10 cellular contexts compared by ENCODE assay signal in the genomic region with DNA sequence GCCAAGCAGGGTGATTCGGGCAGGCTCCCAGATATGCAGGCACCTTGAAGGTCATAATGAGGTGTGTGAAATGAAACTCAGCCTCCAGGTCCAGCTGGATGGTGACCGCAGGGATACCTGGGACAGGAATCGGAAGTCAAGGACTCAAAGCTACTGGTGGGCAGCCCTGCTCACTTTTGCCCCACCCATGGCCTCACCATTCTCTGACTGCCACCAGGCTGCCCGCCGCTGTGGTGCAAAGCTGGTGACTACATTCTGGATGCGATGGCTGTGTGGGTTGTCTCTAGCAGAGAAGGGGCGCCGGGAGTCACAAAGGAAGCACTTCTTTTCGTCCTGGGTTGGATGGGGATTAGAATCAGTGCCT. TPM values are rescaled to one million over a fixed set of nuclear protein-coding genes. Genes with fewer than 3 reads are reported as not detected.
DNase-seq lines count a peak whose midpoint lies in the region; ATAC-seq and TF ChIP-seq lines count a peak whose summit lies in the region.
"Had no signal": no experiment of that assay in that cellular context is flagged by ENCODE, and none has a peak within 500 bp of the region (broad histone marks: within the 10 kb centered on the region; RNA-seq: fewer than 3 reads in every experiment).

No MANE protein-coding gene starts in this region.

- ATAC-seq in HG03571 (IDR thresholded peaks at IDR 0.05; ENCODE audit: unreplicated experiment) = no peak

- peak overlapping the region; percentile 2 for H2AFZ ChIP-seq in mesenchymal stem cell (ENCODE audit: low read depth, low read length)

- H3K4me3 ChIP-seq in NT2/D1 (ENCODE audit: insufficient read length, low read depth) (peak overlapping the region; percentile 75), ectodermal cell (ENCODE audit: insufficient read depth, low read depth, low read length) (peak overlapping the region; percentile 64), mesenchymal stem cell (ENCODE audit: insufficient read depth in 1 of 2, low read depth in 1 of 2, low read length in 2 of 2) (peak overlapping the region; percentile 73 to 92), tibial artery (peak overlapping the region; percentile 72 to 78)

- H3K27ac ChIP-seq in ectodermal cell (ENCODE audit: insufficient read depth, low read depth, low read length, poor library complexity, severe bottlenecking) (no peak overlapping the region), mesenchymal stem cell (ENCODE audit: low read length, poor library complexity, severe bottlenecking) (peak overlapping the region; percentile 91), tibial artery (peak overlapping the region; percentile 92 to 93)

- H2BK5ac ChIP-seq in mesenchymal stem cell (ENCODE audit: low read depth, low read length, poor library complexity, severe bottlenecking) = no peak overlapping the region

- peak overlapping the region; percentile 64 for H3K4me2 ChIP-seq in mesenchymal stem cell (ENCODE audit: low read length, poor library complexity, severe bottlenecking)

- no peak for TF ChIP-seq CTCF in tibial artery (IDR thresholded peaks at IDR 0.05)

- peak overlapping the region in 1 of 2 experiments; percentile 70 for H2BK12ac ChIP-seq in mesenchymal stem cell (ENCODE audit: low read length in 2 of 2)

- intact Hi-C loops in tibial artery (cut with DNase I; ENCODE audit: low total_unique reads) = loop anchor here (5.0 kb wide), 1 partner anchor 35 kb away; no protein-coding TSS in a partner anchor

- H3K36me3 ChIP-seq in NT2/D1 (ENCODE audit: insufficient read depth, insufficient read length, low read length) (peaks cover 46% of the 10 kb centered on the region), ectodermal cell (ENCODE audit: control insufficient read depth, insufficient read depth, low read length) (no peaks in the 10 kb centered on the region), mesenchymal stem cell (ENCODE audit: control insufficient read depth in 1 of 2, insufficient read depth in 2 of 2, low read depth in 1 of 2, low read length in 2 of 2) (peaks cover 41% of the 10 kb centered on the region in 2 experiments), tibial artery (peaks cover 33 to 47% (median 35%) of the 10 kb centered on the region in 3 donors)

- no peak overlapping the region for H2BK15ac ChIP-seq in mesenchymal stem cell (ENCODE audit: low read depth, poor library complexity, severe bottlenecking)

- H3K14ac ChIP-seq in mesenchymal stem cell (ENCODE audit: low read length in 2 of 2) = peak overlapping the region in 1 of 2 experiments; percentile 99

- H3K9me3 ChIP-seq in NT2/D1 (ENCODE audit: insufficient read depth, low read length) (no peaks in the 10 kb centered on the region), ectodermal cell (ENCODE audit: control insufficient read depth, low read length) (no peaks in the 10 kb centered on the region), mesenchymal stem cell (ENCODE audit: control insufficient read depth, low read length) (no peaks in the 10 kb centered on the region), tibial artery (no peaks in the 10 kb centered on the region)

- H3K4me1 ChIP-seq in NT2/D1 (ENCODE audit: insufficient read depth, insufficient read length) = peaks cover 19% of the 10 kb centered on the region
- peaks cover 4% of the 10 kb centered on the region for H3K4me1 ChIP-seq in ectodermal cell (ENCODE audit: control insufficient read depth, insufficient read depth, low read length)
- peaks cover 39% of the 10 kb centered on the region for H3K4me1 ChIP-seq in mesenchymal stem cell (ENCODE audit: control insufficient read depth, insufficient read depth, low read depth, low read length)
- H3K4me1 ChIP-seq in tibial artery = peaks cover 0 to 51% (median 37%) of the 10 kb centered on the region in 4 donors

- peak overlapping the region; percentile 39 for H4K8ac ChIP-seq in mesenchymal stem cell (ENCODE audit: low read length)

- H2AK5ac ChIP-seq in mesenchymal stem cell (ENCODE audit: low read length, severe bottlenecking) = peak overlapping the region; percentile 60

- H4K91ac ChIP-seq in mesenchymal stem cell (ENCODE audit: low read length) = peak overlapping the region; percentile 64

- H3K9ac ChIP-seq in NT2/D1 (ENCODE audit: insufficient read length, low read depth) (peak overlapping the region; percentile 84), mesenchymal stem cell (ENCODE audit: low read length) (peak overlapping the region; percentile 90)

- 64 to 68% methylated on average over 9 of the region's 9 CpGs for WGBS in ectodermal cell, 2 experiments
- whole genome bisulfite sequencing in mesenchymal stem cell = 52% methylated on average over 7 of the region's 9 CpGs

- DNase-seq in NT2/D1 (ENCODE audit: low read depth, low spot score) (no peak), mesenchymal stem cell (no peak), tibial artery (no peak), T-helper 1 cell (no peak), pons (ENCODE audit: low spot score) (no peak)
- DNase-seq in activated CD4-positive, alpha-beta T cell treated with anti-CD3 and anti-CD28 coated beads for 4 hours = no peak
- DNase-seq: central memory CD4-positive, alpha-beta T cell; naive B cell had no signal

- H3K27me3 ChIP-seq in NT2/D1 (ENCODE audit: insufficient read depth, insufficient read length) = no peaks in the 10 kb centered on the region
- H3K27me3 ChIP-seq in ectodermal cell (ENCODE audit: control insufficient read depth, insufficient read depth, low read length, poor library complexity, severe bottlenecking) = no peaks in the 10 kb centered on the region
- H3K27me3 ChIP-seq in mesenchymal stem cell (ENCODE audit: control insufficient read depth in 1 of 2, insufficient read depth in 1 of 2, low read length in 2 of 2) = no peaks in the 10 kb centered on the region
- no peaks in the 10 kb centered on the region for H3K27me3 ChIP-seq in tibial artery

- H3K4ac ChIP-seq in mesenchymal stem cell (ENCODE audit: low read depth in 1 of 2, low read length in 2 of 2) = peak overlapping the region; percentile 79 to 95

- H3K79me1 ChIP-seq in mesenchymal stem cell (replicated peaks; ENCODE audit: low read length, poor library complexity, severe bottlenecking) = peaks cover 35% of the 10 kb centered on the region

- H2BK120ac ChIP-seq in mesenchymal stem cell (ENCODE audit: low read depth, low read length) = no peak overlapping the region

- H3K23ac ChIP-seq in mesenchymal stem cell (ENCODE audit: low read length in 2 of 2) = peak overlapping the region in 1 of 2 experiments; percentile 75

- H3K18ac ChIP-seq in mesenchymal stem cell (ENCODE audit: low read depth in 1 of 2, low read length in 2 of 2) = peak overlapping the region in 1 of 2 experiments; percentile 99

RNA-seq across cellular contexts. Expression of gene LAMB2, which starts 0.8 kb away (rescaled TPM):
- polyA plus RNA-seq in ectodermal cell (2013, experiment 1 of 4) = 163 TPM
- 198 TPM for polyA plus RNA-seq in ectodermal cell (2013, experiment 2 of 4)
- 153 TPM for polyA plus RNA-seq in ectodermal cell (2013, experiment 3 of 4)
- polyA plus RNA-seq in ectodermal cell (2013, experiment 4 of 4) = 201 TPM
- polyA plus RNA-seq in mesenchymal stem cell (2013, experiment 1 of 2) = 406 TPM
- polyA plus RNA-seq in mesenchymal stem cell (2013, experiment 2 of 2) = 386 TPM

RNA-seq across cellular contexts. Expression of gene USP19, which starts 11.4 kb away (rescaled TPM):
- 43.7 TPM for polyA plus RNA-seq in ectodermal cell (2013, experiment 1 of 4)
- polyA plus RNA-seq in ectodermal cell (2013, experiment 2 of 4) = 51.0 TPM
- 37.4 TPM for polyA plus RNA-seq in ectodermal cell (2013, experiment 3 of 4)
- 44.2 TPM for polyA plus RNA-seq in ectodermal cell (2013, experiment 4 of 4)
- 14.9 TPM for polyA plus RNA-seq in mesenchymal stem cell (2013, experiment 1 of 2)
- polyA plus RNA-seq in mesenchymal stem cell (2013, experiment 2 of 2) = 14.3 TPM

RNA-seq across cellular contexts. Expression of gene QARS1, which starts 27.5 kb away (rescaled TPM):
- polyA plus RNA-seq in ectodermal cell (2013, experiment 1 of 4) = 396 TPM
- polyA plus RNA-seq in ectodermal cell (2013, experiment 2 of 4) = 440 TPM
- 317 TPM for polyA plus RNA-seq in ectodermal cell (2013, experiment 3 of 4)
- polyA plus RNA-seq in ectodermal cell (2013, experiment 4 of 4) = 350 TPM
- polyA plus RNA-seq in mesenchymal stem cell (2013, experiment 1 of 2) = 324 TPM
- 328 TPM for polyA plus RNA-seq in mesenchymal stem cell (2013, experiment 2 of 2)

RNA-seq across cellular contexts. Expression of gene CCDC71, which starts 34.1 kb away (rescaled TPM):
- 25.1 TPM for polyA plus RNA-seq in ectodermal cell (2013, experiment 1 of 4)
- polyA plus RNA-seq in ectodermal cell (2013, experiment 2 of 4) = 28.0 TPM
- 24.1 TPM for polyA plus RNA-seq in ectodermal cell (2013, experiment 3 of 4)
- polyA plus RNA-seq in ectodermal cell (2013, experiment 4 of 4) = 25.1 TPM
- 16.8 TPM for polyA plus RNA-seq in mesenchymal stem cell (2013, experiment 1 of 2)
- polyA plus RNA-seq in mesenchymal stem cell (2013, experiment 2 of 2) = 17.0 TPM

RNA-seq across cellular contexts. Expression of gene QRICH1, which starts 38.2 kb away (rescaled TPM):
- 128 TPM for polyA plus RNA-seq in ectodermal cell (2013, experiment 1 of 4)
- polyA plus RNA-seq in ectodermal cell (2013, experiment 2 of 4) = 110 TPM
- 87.7 TPM for polyA plus RNA-seq in ectodermal cell (2013, experiment 3 of 4)
- polyA plus RNA-seq in ectodermal cell (2013, experiment 4 of 4) = 98.6 TPM
- 73.2 TPM for polyA plus RNA-seq in mesenchymal stem cell (2013, experiment 1 of 2)
- polyA plus RNA-seq in mesenchymal stem cell (2013, experiment 2 of 2) = 71.8 TPM
